In genomic region chr7:120838281-120838682, GRCh38 we compare ENCODE assay signal across 16 cellular contexts. TPM values are rescaled to one million over a fixed set of nuclear protein-coding genes. Genes with fewer than 3 reads are reported as not detected.
A peak's percentile ranks its signal among the peaks of the same experiment; 100 is the strongest.
DNase-seq lines count a peak whose midpoint lies in the region; ATAC-seq, FAIRE-seq and TF ChIP-seq lines count a peak whose summit lies in the region.
"Had no signal": no experiment of that assay in that cellular context is flagged by ENCODE, and none has a peak within 500 bp of the region (broad histone marks: within the 10 kb centered on the region; RNA-seq: fewer than 3 reads in every experiment).

No MANE protein-coding gene starts in this region.

- no peaks in the 10 kb centered on the region for H3K9me3 ChIP-seq in neural progenitor cell (ENCODE audit: low read depth)
- H3K9me3 ChIP-seq: stomach had no signal

- no peaks in the 10 kb centered on the region for H3K27me3 Mint-ChIP-seq in neural progenitor cell (ENCODE audit: insufficient read depth, low read depth)
- H3K27me3 Mint-ChIP-seq: CD4-positive, CD25-positive, alpha-beta regulatory T cell had no signal

- H3K36me3 Mint-ChIP-seq in neural progenitor cell = peaks cover 21% of the 10 kb centered on the region
- H3K36me3 Mint-ChIP-seq: CD4-positive, CD25-positive, alpha-beta regulatory T cell had no signal

- no peaks in the 10 kb centered on the region for H4K20me1 ChIP-seq in neural progenitor cell (ENCODE audit: low read depth)

- H3K27me3 ChIP-seq in neural progenitor cell = no peaks in the 10 kb centered on the region
- H3K27me3 ChIP-seq: stomach had no signal

- peaks cover 3% of the 10 kb centered on the region for H3K9me3 Mint-ChIP-seq in neural progenitor cell

- peak; percentile 53 for FAIRE-seq in GM18507 (lab: Jason Lieb, UNC)

- H3K4me1 ChIP-seq in neural progenitor cell = no peaks in the 10 kb centered on the region

- H3K4me3 ChIP-seq in neural progenitor cell = no peak overlapping the region
- H3K4me3 ChIP-seq: coronary artery, stomach had no signal

- H3K27ac Mint-ChIP-seq in neural progenitor cell = no peak overlapping the region

- no peaks in the 10 kb centered on the region for H3F3A ChIP-seq in neural progenitor cell (ENCODE audit: low read depth)

- H3K4me3 Mint-ChIP-seq in neural progenitor cell = no peak overlapping the region
- H3K4me3 Mint-ChIP-seq: CD4-positive, CD25-positive, alpha-beta regulatory T cell had no signal

- H3K36me3 ChIP-seq in neural progenitor cell = no peaks in the 10 kb centered on the region

- no peak for TF ChIP-seq CTCF in neural progenitor cell (IDR thresholded peaks at IDR 0.05)

- H3K4me2 ChIP-seq in neural progenitor cell = no peak overlapping the region

- no peak overlapping the region for H3K27ac ChIP-seq in neural progenitor cell
- H3K27ac ChIP-seq: coronary artery had no signal

- H3K4me1 Mint-ChIP-seq in neural progenitor cell = no peaks in the 10 kb centered on the region
- H3K4me1 Mint-ChIP-seq: CD4-positive, CD25-positive, alpha-beta regulatory T cell had no signal

- no peak overlapping the region for H2AFZ ChIP-seq in neural progenitor cell (replicated peaks)

- H3K79me2 ChIP-seq in neural progenitor cell (ENCODE audit: low read depth) = no peaks in the 10 kb centered on the region

- H3K9ac ChIP-seq in neural progenitor cell = no peak overlapping the region

- ATAC-seq in GM21367 (IDR thresholded peaks at IDR 0.05; ENCODE audit: unreplicated experiment) (peak; percentile 81), HG02885 (IDR thresholded peaks at IDR 0.05; ENCODE audit: poor library complexity, unreplicated experiment) (peak; percentile 77)
- ATAC-seq: left ventricle myocardium superior had no signal

- DNase-seq in GM18507 (ENCODE audit: extremely low spot score, insufficient read length, low read depth) = no peak
- peak; percentile 93 to 94 for DNase-seq in NCI-H526 (lab: John Stamatoyannopoulos, UW)
- DNase-seq in T-helper 1 cell = no peak
- no peak for DNase-seq in neural progenitor cell (ENCODE audit: low spot score)
- no peak for DNase-seq in NCI-H446 (lab: John Stamatoyannopoulos, UW)
- DNase-seq in NCI-H524 treated with DMSO at 0.1 percent for 48 hours (lab: John Stamatoyannopoulos, UW) = no peak
- DNase-seq: activated effector memory CD4-positive, alpha-beta T cell treated with anti-CD3 and anti-CD28 coated beads, Interleukin-2, amount 50 U/mL, for 16 hours; CD4-positive, CD25-positive, alpha-beta regulatory T cell; foreskin melanocyte; left ventricle myocardium superior; NCI-H1694 treated with DMSO at 0.1 percent for 48 hours; occipital lobe; stomach had no signal

RNA-seq across cellular contexts. Expression of gene TSPAN12, which starts 19.7 kb away (rescaled TPM):
- total RNA-seq in neural progenitor cell (ENCODE audit: low replicate concordance) = 17.3 and 26.7 TPM in 2 replicates
- total RNA-seq: CD4-positive, CD25-positive, alpha-beta regulatory T cell had no signal

Comparison
In these comparisons a context has a peak if more than half of its experiments do, and no peak if none do; other contexts are left out.
1. DNase-seq: peak in NCI-H526 (2 of 2); none in GM18507 (single experiment), T-helper 1 cell (0 of 5), neural progenitor cell (single experiment), NCI-H446 (0 of 2) and NCI-H524 treated with DMSO at 0.1 percent for 48 hours (single experiment).